In the genomic region with DNA sequence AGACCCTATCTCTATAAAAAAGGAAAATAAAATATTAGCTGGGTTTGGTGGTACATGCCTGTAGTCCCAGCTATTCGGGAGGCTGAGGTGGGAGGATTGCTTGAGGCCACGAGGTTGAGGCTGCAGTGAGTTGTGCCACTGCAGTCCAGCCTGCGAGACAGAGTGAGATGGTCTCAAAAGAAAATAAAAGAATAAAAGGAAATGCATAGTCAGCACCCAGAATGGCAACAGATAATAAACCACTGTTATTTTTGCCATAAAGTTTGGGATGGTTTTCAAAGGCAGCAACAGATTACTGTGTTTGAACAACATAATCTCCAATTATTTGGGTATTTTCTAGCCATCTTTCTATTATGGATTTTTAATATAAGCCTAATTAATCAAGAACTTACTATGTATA, we compare ENCODE assay signal across 3 cellular contexts.
TF ChIP-seq lines count a peak whose summit lies in the region.

No MANE protein-coding gene starts in this region.

TF ChIP-seq in A549, 52 proteins besides CTCF, POLR2A, EP300 and RAD21 (continued from another document):
- TF ChIP-seq, protein P1, sequence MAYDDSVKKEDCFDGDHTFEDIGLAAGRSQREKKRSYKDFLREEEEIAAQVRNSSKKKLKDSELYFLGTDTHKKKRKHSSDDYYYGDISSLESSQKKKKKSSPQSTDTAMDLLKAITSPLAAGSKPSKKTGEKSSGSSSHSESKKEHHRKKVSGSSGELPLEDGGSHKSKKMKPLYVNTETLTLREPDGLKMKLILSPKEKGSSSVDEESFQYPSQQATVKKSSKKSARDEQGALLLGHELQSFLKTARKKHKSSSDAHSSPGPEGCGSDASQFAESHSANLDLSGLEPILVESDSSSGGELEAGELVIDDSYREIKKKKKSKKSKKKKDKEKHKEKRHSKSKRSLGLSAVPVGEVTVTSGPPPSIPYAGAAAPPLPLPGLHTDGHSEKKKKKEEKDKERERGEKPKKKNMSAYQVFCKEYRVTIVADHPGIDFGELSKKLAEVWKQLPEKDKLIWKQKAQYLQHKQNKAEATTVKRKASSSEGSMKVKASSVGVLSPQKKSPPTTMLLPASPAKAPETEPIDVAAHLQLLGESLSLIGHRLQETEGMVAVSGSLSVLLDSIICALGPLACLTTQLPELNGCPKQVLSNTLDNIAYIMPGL (CRISPR knock-in tag; IDR thresholded peaks at IDR 0.05; ENCODE audit: borderline replicate concordance): no peak
- TF ChIP-seq ZNF302 (CRISPR knock-in tag; IDR thresholded peaks at IDR 0.05) (no peak), HDAC2 (IDR thresholded peaks at IDR 0.05) (no peak), KDM1A (IDR thresholded peaks at IDR 0.05; ENCODE audit: low read depth) (no peak), JUNB (IDR thresholded peaks at IDR 0.05) (no peak)
- TF ChIP-seq, protein P2, sequence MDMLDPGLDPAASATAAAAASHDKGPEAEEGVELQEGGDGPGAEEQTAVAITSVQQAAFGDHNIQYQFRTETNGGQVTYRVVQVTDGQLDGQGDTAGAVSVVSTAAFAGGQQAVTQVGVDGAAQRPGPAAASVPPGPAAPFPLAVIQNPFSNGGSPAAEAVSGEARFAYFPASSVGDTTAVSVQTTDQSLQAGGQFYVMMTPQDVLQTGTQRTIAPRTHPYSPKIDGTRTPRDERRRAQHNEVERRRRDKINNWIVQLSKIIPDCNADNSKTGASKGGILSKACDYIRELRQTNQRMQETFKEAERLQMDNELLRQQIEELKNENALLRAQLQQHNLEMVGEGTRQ (IDR thresholded peaks at IDR 0.05): no peak

TF ChIP-seq in K562, 482 proteins besides CTCF, POLR2A, EP300 and RAD21 (continues in another document):
- TF ChIP-seq, protein P3, sequence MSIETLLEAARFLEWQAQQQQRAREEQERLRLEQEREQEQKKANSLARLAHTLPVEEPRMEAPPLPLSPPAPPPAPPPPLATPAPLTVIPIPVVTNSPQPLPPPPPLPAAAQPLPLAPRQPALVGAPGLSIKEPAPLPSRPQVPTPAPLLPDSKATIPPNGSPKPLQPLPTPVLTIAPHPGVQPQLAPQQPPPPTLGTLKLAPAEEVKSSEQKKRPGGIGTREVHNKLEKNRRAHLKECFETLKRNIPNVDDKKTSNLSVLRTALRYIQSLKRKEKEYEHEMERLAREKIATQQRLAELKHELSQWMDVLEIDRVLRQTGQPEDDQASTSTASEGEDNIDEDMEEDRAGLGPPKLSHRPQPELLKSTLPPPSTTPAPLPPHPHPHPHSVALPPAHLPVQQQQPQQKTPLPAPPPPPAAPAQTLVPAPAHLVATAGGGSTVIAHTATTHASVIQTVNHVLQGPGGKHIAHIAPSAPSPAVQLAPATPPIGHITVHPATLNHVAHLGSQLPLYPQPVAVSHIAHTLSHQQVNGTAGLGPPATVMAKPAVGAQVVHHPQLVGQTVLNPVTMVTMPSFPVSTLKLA (conservative IDR thresholded peaks at IDR 0.05): no peak
- TF ChIP-seq HDAC3 (IDR thresholded peaks at IDR 0.05; ENCODE audit: borderline replicate concordance, partially characterized antibody): no peak
- TF ChIP-seq, protein P4, sequence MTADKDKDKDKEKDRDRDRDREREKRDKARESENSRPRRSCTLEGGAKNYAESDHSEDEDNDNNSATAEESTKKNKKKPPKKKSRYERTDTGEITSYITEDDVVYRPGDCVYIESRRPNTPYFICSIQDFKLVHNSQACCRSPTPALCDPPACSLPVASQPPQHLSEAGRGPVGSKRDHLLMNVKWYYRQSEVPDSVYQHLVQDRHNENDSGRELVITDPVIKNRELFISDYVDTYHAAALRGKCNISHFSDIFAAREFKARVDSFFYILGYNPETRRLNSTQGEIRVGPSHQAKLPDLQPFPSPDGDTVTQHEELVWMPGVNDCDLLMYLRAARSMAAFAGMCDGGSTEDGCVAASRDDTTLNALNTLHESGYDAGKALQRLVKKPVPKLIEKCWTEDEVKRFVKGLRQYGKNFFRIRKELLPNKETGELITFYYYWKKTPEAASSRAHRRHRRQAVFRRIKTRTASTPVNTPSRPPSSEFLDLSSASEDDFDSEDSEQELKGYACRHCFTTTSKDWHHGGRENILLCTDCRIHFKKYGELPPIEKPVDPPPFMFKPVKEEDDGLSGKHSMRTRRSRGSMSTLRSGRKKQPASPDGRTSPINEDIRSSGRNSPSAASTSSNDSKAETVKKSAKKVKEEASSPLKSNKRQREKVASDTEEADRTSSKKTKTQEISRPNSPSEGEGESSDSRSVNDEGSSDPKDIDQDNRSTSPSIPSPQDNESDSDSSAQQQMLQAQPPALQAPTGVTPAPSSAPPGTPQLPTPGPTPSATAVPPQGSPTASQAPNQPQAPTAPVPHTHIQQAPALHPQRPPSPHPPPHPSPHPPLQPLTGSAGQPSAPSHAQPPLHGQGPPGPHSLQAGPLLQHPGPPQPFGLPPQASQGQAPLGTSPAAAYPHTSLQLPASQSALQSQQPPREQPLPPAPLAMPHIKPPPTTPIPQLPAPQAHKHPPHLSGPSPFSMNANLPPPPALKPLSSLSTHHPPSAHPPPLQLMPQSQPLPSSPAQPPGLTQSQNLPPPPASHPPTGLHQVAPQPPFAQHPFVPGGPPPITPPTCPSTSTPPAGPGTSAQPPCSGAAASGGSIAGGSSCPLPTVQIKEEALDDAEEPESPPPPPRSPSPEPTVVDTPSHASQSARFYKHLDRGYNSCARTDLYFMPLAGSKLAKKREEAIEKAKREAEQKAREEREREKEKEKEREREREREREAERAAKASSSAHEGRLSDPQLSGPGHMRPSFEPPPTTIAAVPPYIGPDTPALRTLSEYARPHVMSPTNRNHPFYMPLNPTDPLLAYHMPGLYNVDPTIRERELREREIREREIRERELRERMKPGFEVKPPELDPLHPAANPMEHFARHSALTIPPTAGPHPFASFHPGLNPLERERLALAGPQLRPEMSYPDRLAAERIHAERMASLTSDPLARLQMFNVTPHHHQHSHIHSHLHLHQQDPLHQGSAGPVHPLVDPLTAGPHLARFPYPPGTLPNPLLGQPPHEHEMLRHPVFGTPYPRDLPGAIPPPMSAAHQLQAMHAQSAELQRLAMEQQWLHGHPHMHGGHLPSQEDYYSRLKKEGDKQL (CRISPR knock-in tag; IDR thresholded peaks at IDR 0.05; ENCODE audit: borderline replicate concordance): no peak
- no peak for TF ChIP-seq RAD51 (IDR thresholded peaks at IDR 0.05; ENCODE audit: borderline replicate concordance, low read depth)
- peak; percentile 62 for TF ChIP-seq C11orf30 (IDR thresholded peaks at IDR 0.05; ENCODE audit: low read depth)
- TF ChIP-seq ZNF316 (IDR thresholded peaks at IDR 0.05): peak; percentile 69
- no peak for TF ChIP-seq ZBTB7A (IDR thresholded peaks at IDR 0.05; ENCODE audit: borderline replicate concordance, control insufficient read depth, low read depth, low read length)
- TF ChIP-seq TRIM24 (IDR thresholded peaks at IDR 0.05): no peak
- TF ChIP-seq, protein P5, sequence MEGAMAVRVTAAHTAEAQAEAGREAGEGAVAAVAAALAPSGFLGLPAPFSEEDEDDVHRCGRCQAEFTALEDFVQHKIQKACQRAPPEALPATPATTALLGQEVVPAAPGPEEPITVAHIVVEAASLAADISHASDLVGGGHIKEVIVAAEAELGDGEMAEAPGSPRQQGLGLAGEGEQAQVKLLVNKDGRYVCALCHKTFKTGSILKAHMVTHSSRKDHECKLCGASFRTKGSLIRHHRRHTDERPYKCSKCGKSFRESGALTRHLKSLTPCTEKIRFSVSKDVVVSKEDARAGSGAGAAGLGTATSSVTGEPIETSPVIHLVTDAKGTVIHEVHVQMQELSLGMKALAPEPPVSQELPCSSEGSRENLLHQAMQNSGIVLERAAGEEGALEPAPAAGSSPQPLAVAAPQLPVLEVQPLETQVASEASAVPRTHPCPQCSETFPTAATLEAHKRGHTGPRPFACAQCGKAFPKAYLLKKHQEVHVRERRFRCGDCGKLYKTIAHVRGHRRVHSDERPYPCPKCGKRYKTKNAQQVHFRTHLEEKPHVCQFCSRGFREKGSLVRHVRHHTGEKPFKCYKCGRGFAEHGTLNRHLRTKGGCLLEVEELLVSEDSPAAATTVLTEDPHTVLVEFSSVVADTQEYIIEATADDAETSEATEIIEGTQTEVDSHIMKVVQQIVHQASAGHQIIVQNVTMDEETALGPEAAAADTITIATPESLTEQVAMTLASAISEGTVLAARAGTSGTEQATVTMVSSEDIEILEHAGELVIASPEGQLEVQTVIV (CRISPR knock-in tag; IDR thresholded peaks at IDR 0.05; ENCODE audit: borderline replicate concordance): no peak
- TF ChIP-seq, protein P6, sequence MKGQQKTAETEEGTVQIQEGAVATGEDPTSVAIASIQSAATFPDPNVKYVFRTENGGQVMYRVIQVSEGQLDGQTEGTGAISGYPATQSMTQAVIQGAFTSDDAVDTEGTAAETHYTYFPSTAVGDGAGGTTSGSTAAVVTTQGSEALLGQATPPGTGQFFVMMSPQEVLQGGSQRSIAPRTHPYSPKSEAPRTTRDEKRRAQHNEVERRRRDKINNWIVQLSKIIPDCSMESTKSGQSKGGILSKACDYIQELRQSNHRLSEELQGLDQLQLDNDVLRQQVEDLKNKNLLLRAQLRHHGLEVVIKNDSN (CRISPR knock-in tag; IDR thresholded peaks at IDR 0.05): no peak
- TF ChIP-seq RCOR1 (IDR thresholded peaks at IDR 0.05; ENCODE audit: borderline replicate concordance in 1 of 2, low read depth in 2 of 2, low read length in 2 of 2): no peak

TF ChIP-seq in SK-N-SH treated with all-trans-retinoic acid at 6 μM for 48 hours, 23 proteins besides CTCF, POLR2A, EP300 and RAD21 (continued from another document):
- TF ChIP-seq, protein P7, sequence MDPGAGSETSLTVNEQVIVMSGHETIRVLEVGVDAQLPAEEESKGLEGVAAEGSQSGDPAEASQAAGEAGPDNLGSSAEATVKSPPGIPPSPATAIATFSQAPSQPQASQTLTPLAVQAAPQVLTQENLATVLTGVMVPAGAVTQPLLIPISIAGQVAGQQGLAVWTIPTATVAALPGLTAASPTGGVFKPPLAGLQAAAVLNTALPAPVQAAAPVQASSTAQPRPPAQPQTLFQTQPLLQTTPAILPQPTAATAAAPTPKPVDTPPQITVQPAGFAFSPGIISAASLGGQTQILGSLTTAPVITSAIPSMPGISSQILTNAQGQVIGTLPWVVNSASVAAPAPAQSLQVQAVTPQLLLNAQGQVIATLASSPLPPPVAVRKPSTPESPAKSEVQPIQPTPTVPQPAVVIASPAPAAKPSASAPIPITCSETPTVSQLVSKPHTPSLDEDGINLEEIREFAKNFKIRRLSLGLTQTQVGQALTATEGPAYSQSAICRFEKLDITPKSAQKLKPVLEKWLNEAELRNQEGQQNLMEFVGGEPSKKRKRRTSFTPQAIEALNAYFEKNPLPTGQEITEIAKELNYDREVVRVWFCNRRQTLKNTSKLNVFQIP (CRISPR knock-in tag; IDR thresholded peaks at IDR 0.05; ENCODE audit: borderline replicate concordance, low read depth): no peak
- TF ChIP-seq ESRRG (CRISPR knock-in tag; IDR thresholded peaks at IDR 0.05) (no peak), SNAI2 (CRISPR knock-in tag; IDR thresholded peaks at IDR 0.05) (no peak)
- TF ChIP-seq, protein P8, sequence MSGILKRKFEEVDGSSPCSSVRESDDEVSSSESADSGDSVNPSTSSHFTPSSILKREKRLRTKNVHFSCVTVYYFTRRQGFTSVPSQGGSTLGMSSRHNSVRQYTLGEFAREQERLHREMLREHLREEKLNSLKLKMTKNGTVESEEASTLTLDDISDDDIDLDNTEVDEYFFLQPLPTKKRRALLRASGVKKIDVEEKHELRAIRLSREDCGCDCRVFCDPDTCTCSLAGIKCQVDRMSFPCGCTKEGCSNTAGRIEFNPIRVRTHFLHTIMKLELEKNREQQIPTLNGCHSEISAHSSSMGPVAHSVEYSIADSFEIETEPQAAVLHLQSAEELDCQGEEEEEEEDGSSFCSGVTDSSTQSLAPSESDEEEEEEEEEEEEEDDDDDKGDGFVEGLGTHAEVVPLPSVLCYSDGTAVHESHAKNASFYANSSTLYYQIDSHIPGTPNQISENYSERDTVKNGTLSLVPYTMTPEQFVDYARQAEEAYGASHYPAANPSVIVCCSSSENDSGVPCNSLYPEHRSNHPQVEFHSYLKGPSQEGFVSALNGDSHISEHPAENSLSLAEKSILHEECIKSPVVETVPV (CRISPR knock-in tag; IDR thresholded peaks at IDR 0.05): no peak
